31 cellular contexts compared by ENCODE assay signal in genomic region chr14:100840751-100841444, GRCh38. TPM values are rescaled to one million over a fixed set of nuclear protein-coding genes. Genes with fewer than 3 reads are reported as not detected.
A peak's percentile ranks its signal among the peaks of the same experiment; 100 is the strongest.
DNase-seq lines count a peak whose midpoint lies in the region; ATAC-seq and TF ChIP-seq lines count a peak whose summit lies in the region.
"Had no signal": no experiment of that assay in that cellular context is flagged by ENCODE, and none has a peak within 500 bp of the region (broad histone marks: within the 10 kb centered on the region; RNA-seq: fewer than 3 reads in every experiment).

No MANE protein-coding gene starts in this region.

- H3K4me3 Mint-ChIP-seq in endodermal cell, result no peak overlapping the region
- peak overlapping the region; percentile 77 for H3K4me3 Mint-ChIP-seq in neural crest cell
- H3K4me3 Mint-ChIP-seq: activated CD4-positive, alpha-beta memory T cell treated with anti-CD3 and anti-CD28 coated beads, Interleukin-2, amount 10 ng/mL, durations not matched to agents 7 days and 5 days; CD4-positive, alpha-beta T cell; stimulated activated memory B cell treated with anti-CD40 and anti-IgM and Interleukin-4, amounts not matched to agents 10 μg/mL and 1 μg/mL and 100 μg/mL, for 72 hours had no signal

- no peak overlapping the region for H3K4me3 ChIP-seq in left ventricle myocardium inferior
- H3K4me3 ChIP-seq in endodermal cell (ENCODE audit: low read length), result no peak overlapping the region
- H3K4me3 ChIP-seq in uterus, result no peak overlapping the region
- H3K4me3 ChIP-seq: body of pancreas, esophagus squamous epithelium, lung, upper lobe of right lung had no signal

- WGBS in endodermal cell (ENCODE audit: insufficient coverage in 1 of 2, insufficient read length in 1 of 2), 2 experiments, result 83 to 85% methylated on average over 11 to 20 of the region's 20 CpGs

- H3K9me3 ChIP-seq in left ventricle myocardium inferior (replicated peaks) (no peaks in the 10 kb centered on the region), endodermal cell (ENCODE audit: control insufficient read depth, low read length) (no peaks in the 10 kb centered on the region), uterus (no peaks in the 10 kb centered on the region)
- H3K9me3 ChIP-seq: body of pancreas, esophagus squamous epithelium, upper lobe of right lung had no signal

- H3K9me3 Mint-ChIP-seq in endodermal cell (no peaks in the 10 kb centered on the region), neural crest cell (no peaks in the 10 kb centered on the region)
- H3K9me3 Mint-ChIP-seq: activated CD4-positive, alpha-beta memory T cell treated with anti-CD3 and anti-CD28 coated beads, Interleukin-2, amount 10 ng/mL, durations not matched to agents 7 days and 5 days; CD4-positive, alpha-beta T cell; stimulated activated memory B cell treated with anti-CD40 and anti-IgM and Interleukin-4, amounts not matched to agents 10 μg/mL and 1 μg/mL and 100 μg/mL, for 72 hours had no signal

- H3K27me3 ChIP-seq in left ventricle myocardium inferior (ENCODE audit: low read depth) (peaks cover 93% of the 10 kb centered on the region), endodermal cell (ENCODE audit: control insufficient read depth, insufficient read depth, low read length, poor library complexity, severe bottlenecking) (no peaks in the 10 kb centered on the region), uterus (no peaks in the 10 kb centered on the region)
- H3K27me3 ChIP-seq: body of pancreas, foreskin keratinocyte had no signal

- intact Hi-C loops in Right ventricle myocardium inferior (cut with DNase I) (no loop called here), left ventricle myocardium inferior (cut with micrococcal nuclease) (no loop called here), uterus (cut with DNase I; ENCODE audit: low total_unique reads) (no loop called here)

- H3K27ac ChIP-seq in left ventricle myocardium inferior (replicated peaks) (no peak overlapping the region), endodermal cell (ENCODE audit: low read depth, low read length) (peak overlapping the region; percentile 63), uterus (peak overlapping the region; percentile 46 to 63)
- H3K27ac ChIP-seq: body of pancreas, foreskin keratinocyte, HL-60, upper lobe of right lung had no signal

- H3K4me1 Mint-ChIP-seq in endodermal cell, result peaks cover 47% of the 10 kb centered on the region
- peaks cover 64% of the 10 kb centered on the region for H3K4me1 Mint-ChIP-seq in neural crest cell
- H3K4me1 Mint-ChIP-seq: activated CD4-positive, alpha-beta memory T cell treated with anti-CD3 and anti-CD28 coated beads, Interleukin-2, amount 10 ng/mL, durations not matched to agents 7 days and 5 days; stimulated activated memory B cell treated with anti-CD40 and anti-IgM and Interleukin-4, amounts not matched to agents 10 μg/mL and 1 μg/mL and 100 μg/mL, for 72 hours had no signal

- H3K36me3 Mint-ChIP-seq in endodermal cell (ENCODE audit: low read depth), result no peaks in the 10 kb centered on the region
- no peaks in the 10 kb centered on the region for H3K36me3 Mint-ChIP-seq in neural crest cell (ENCODE audit: low read depth)
- H3K36me3 Mint-ChIP-seq: stimulated activated memory B cell treated with anti-CD40 and anti-IgM and Interleukin-4, amounts not matched to agents 10 μg/mL and 1 μg/mL and 100 μg/mL, for 72 hours had no signal

- no peak for TF ChIP-seq CTCF in left ventricle myocardium inferior (IDR thresholded peaks at IDR 0.05; ENCODE audit: borderline replicate concordance)
- TF ChIP-seq CTCF in endodermal cell (conservative IDR thresholded peaks at IDR 0.05), result peak; percentile 23
- TF ChIP-seq CTCF in neural crest cell (conservative IDR thresholded peaks at IDR 0.05), result no peak
- no peak for TF ChIP-seq CTCF in uterus (IDR thresholded peaks at IDR 0.05)

- no peak for TF ChIP-seq POLR2A in uterus (IDR thresholded peaks at IDR 0.05)

- no peak overlapping the region for H3K9ac ChIP-seq in endodermal cell (ENCODE audit: extremely low read depth, low read length, poor library complexity, severe bottlenecking)

- DNase-seq in Right ventricle myocardium inferior (ENCODE audit: missing footprints) (peak; percentile 21), left ventricle myocardium inferior (no peak), endodermal cell (no peak), neural crest cell (ENCODE audit: low read depth, low spot score) (no peak), uterus (no peak), DMS53 treated with DMSO at 0.1 percent for 48 hours (lab: John Stamatoyannopoulos, UW; ENCODE audit: unreplicated experiment) (no peak), NCI-H345 treated with DMSO at 0.1 percent for 48 hours (lab: John Stamatoyannopoulos, UW; ENCODE audit: unreplicated experiment) (no peak)
- DNase-seq: 8988T; activated CD4-positive, alpha-beta memory T cell treated with anti-CD3 and anti-CD28 coated beads, Interleukin-2, amount 10 ng/mL, durations not matched to agents 7 days and 5 days; activated CD4-positive, CD25-positive, alpha-beta regulatory T cell treated with anti-CD3 and anti-CD28 coated beads, Interleukin-2, amount 50 U/mL, for 72 hours; activated CD8-positive, alpha-beta memory T cell treated with anti-CD3 and anti-CD28 coated beads, Interleukin-2, amount 50 U/mL, for 4 hours; activated naive CD4-positive, alpha-beta T cell treated with Interleukin-2 at 50 U/mL for 16 hours; body of pancreas; CD4-positive, alpha-beta T cell; cerebellar nuclear complex; esophagus squamous epithelium; foreskin keratinocyte; head of caudate nucleus; Kasumi-1; kidney glomerular epithelial cell; NCI-H1436 treated with DMSO at 0.1 percent for 48 hours; NCI-H2081 treated with DMSO at 0.1 percent for 48 hours; NCI-H226; NCI-H69; nucleus accumbens; upper lobe of right lung had no signal

- H3K27ac Mint-ChIP-seq in endodermal cell, result peak overlapping the region; percentile 75
- peak overlapping the region; percentile 97 for H3K27ac Mint-ChIP-seq in neural crest cell (ENCODE audit: unreplicated experiment)
- H3K27ac Mint-ChIP-seq: activated CD4-positive, alpha-beta memory T cell treated with anti-CD3 and anti-CD28 coated beads, Interleukin-2, amount 10 ng/mL, durations not matched to agents 7 days and 5 days; CD4-positive, alpha-beta T cell; stimulated activated memory B cell treated with anti-CD40 and anti-IgM and Interleukin-4, amounts not matched to agents 10 μg/mL and 1 μg/mL and 100 μg/mL, for 72 hours had no signal

- no peaks in the 10 kb centered on the region for H3K4me1 ChIP-seq in left ventricle myocardium inferior
- peaks cover 21% of the 10 kb centered on the region for H3K4me1 ChIP-seq in endodermal cell (ENCODE audit: control insufficient read depth, insufficient read depth, low read length)
- no peaks in the 10 kb centered on the region for H3K4me1 ChIP-seq in uterus
- H3K4me1 ChIP-seq: body of pancreas, foreskin keratinocyte, upper lobe of right lung had no signal

- ATAC-seq in Right ventricle myocardium inferior, result no peak
- ATAC-seq in GM19397 (IDR thresholded peaks at IDR 0.05; ENCODE audit: unreplicated experiment), result no peak
- ATAC-seq: body of pancreas; foreskin keratinocyte; stimulated activated memory B cell treated with anti-CD40 and anti-IgM and Interleukin-4, amounts not matched to agents 10 μg/mL and 1 μg/mL and 100 μg/mL, for 72 hours; upper lobe of right lung had no signal

- H3K27me3 Mint-ChIP-seq in endodermal cell (ENCODE audit: insufficient read depth) (no peaks in the 10 kb centered on the region), neural crest cell (ENCODE audit: low read depth) (peaks cover 5% of the 10 kb centered on the region)
- H3K27me3 Mint-ChIP-seq: activated CD4-positive, alpha-beta memory T cell treated with anti-CD3 and anti-CD28 coated beads, Interleukin-2, amount 10 ng/mL, durations not matched to agents 7 days and 5 days; CD4-positive, alpha-beta T cell had no signal

- no peaks in the 10 kb centered on the region for H3K36me3 ChIP-seq in left ventricle myocardium inferior
- H3K36me3 ChIP-seq in endodermal cell (ENCODE audit: control insufficient read depth, insufficient read depth, low read length), result no peaks in the 10 kb centered on the region
- no peaks in the 10 kb centered on the region for H3K36me3 ChIP-seq in uterus
- H3K36me3 ChIP-seq: esophagus squamous epithelium, upper lobe of right lung had no signal

RNA-seq across cellular contexts. Expression of gene MEG3, which starts 15.0 kb away (rescaled TPM):
- total RNA-seq in Right ventricle myocardium inferior (34.8 TPM), left ventricle myocardium inferior (17.5 TPM), endodermal cell (10 to 100 TPM in 1 of 2 donors, 1 to 10 TPM in 1; 5.3 to 15.3 TPM), neural crest cell (0.96 and 1.0 TPM in 2 replicates), uterus (100 to 1,000 TPM in 2 of 4 donors, 10 to 100 TPM in 2; 34.1 to 265 (median 119) TPM)
- polyA plus RNA-seq in endodermal cell (2013, experiment 1 of 2), result 5.6 TPM
- 2.9 TPM for polyA plus RNA-seq in endodermal cell (2013, experiment 2 of 2)
- total RNA-seq: activated CD4-positive, alpha-beta memory T cell treated with anti-CD3 and anti-CD28 coated beads, Interleukin-2, amount 10 ng/mL, durations not matched to agents 7 days and 5 days; CD4-positive, alpha-beta T cell; T-helper 2 cell treated with Interferon-gamma antibody and Interleukin-4, amounts not matched to agents 100 ng/mL and 5 ng/mL, for 36 hours had no signal
